Comparison of ENCODE assay signal across 1 cellular context in the genomic region with DNA sequence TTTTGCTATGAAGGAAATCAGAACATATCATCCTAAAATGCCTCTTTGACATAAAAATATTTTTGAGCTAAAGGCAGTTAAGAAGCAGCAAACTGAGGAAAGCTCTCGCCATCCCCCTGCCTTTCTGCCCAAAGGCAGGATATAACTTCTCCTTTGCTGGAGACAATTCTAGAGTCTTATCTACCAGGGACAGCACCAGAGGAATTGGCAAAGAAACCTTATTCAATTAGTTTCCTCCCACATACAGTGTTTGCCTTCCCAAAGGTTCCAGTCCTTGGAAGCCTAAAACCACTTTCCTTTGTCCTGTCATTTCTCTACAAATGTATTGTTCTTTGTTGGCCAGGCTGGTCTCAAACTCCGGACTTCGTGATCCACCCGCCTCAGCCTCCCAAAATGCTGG.
TF ChIP-seq lines count a peak whose summit lies in the region.

No MANE protein-coding gene starts in this region.

TF ChIP-seq in SK-N-SH treated with all-trans-retinoic acid at 6 μM for 48 hours, 23 proteins besides CTCF, POLR2A, EP300 and RAD21 (continued from another document):
- TF ChIP-seq, protein P1, sequence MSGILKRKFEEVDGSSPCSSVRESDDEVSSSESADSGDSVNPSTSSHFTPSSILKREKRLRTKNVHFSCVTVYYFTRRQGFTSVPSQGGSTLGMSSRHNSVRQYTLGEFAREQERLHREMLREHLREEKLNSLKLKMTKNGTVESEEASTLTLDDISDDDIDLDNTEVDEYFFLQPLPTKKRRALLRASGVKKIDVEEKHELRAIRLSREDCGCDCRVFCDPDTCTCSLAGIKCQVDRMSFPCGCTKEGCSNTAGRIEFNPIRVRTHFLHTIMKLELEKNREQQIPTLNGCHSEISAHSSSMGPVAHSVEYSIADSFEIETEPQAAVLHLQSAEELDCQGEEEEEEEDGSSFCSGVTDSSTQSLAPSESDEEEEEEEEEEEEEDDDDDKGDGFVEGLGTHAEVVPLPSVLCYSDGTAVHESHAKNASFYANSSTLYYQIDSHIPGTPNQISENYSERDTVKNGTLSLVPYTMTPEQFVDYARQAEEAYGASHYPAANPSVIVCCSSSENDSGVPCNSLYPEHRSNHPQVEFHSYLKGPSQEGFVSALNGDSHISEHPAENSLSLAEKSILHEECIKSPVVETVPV (CRISPR knock-in tag; IDR thresholded peaks at IDR 0.05) = no peak
TF ChIP-seq in SK-N-SH treated with all-trans-retinoic acid at 6 μM for 48 hours: peak in this region for 0.
